In the genomic region with DNA sequence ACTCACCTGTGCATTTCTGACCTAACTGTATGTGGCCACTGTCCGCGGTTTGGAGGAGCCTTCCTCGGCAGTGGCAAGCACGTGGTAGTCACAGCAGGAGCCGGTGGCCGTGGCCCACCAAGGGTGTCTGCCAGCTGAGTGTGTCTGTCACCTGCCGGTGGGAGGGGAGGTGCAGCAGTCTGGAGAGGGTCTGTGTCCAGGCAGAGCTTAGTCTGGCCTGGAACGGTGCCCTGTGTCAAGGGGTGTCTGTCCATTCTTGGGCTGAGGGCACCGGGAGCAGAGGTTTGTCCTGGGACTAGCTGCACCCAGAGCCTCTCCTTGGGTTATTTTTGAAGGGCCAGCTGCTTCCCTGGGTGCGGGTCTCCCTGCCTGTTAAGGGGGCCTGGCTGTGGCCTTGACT, we compare ENCODE assay signal across 9 cellular contexts. TPM values are rescaled to one million over a fixed set of nuclear protein-coding genes. Genes with fewer than 3 reads are reported as not detected.
A peak's percentile ranks its signal among the peaks of the same experiment; 100 is the strongest.
DNase-seq lines count a peak whose midpoint lies in the region; ATAC-seq, FAIRE-seq and TF ChIP-seq lines count a peak whose summit lies in the region.
"Had no signal": no experiment of that assay in that cellular context is flagged by ENCODE, and none has a peak within 500 bp of the region (broad histone marks: within the 10 kb centered on the region; RNA-seq: fewer than 3 reads in every experiment).

No MANE protein-coding gene starts in this region.

- peaks cover 12% of the 10 kb centered on the region for H3K79me2 ChIP-seq in HepG2 (ENCODE audit: insufficient read depth, low read length)

- CTCF ChIA-PET in HepG2 (lab: Yijun Ruan, JAX; ENCODE audit: low intra/inter-chr PET ratio, low total read pairs), result no interaction called here
- CTCF ChIA-PET in naive thymus-derived CD4-positive, alpha-beta T cell (lab: Charles Lee), result interaction anchor here (0.5 kb wide), 1 partner anchor 12 kb away, joined by 4 read pairs; no protein-coding TSS in a partner anchor

- peaks cover 4% of the 10 kb centered on the region for H3K36me3 Mint-ChIP-seq in chondrocyte (ENCODE audit: low read depth)
- peaks cover 9 to 59% (median 51%) of the 10 kb centered on the region in 5 donors for H3K36me3 Mint-ChIP-seq in naive thymus-derived CD4-positive, alpha-beta T cell

- no peaks in the 10 kb centered on the region for H3K9me3 Mint-ChIP-seq in chondrocyte (ENCODE audit: low read depth)
- H3K9me3 Mint-ChIP-seq in naive thymus-derived CD4-positive, alpha-beta T cell, result peaks cover 0 to 11% (median 0%) of the 10 kb centered on the region in 11 donors

- POLR2A ChIA-PET in HepG2 (lab: Yijun Ruan, JAX), result no interaction called here
- POLR2A ChIA-PET in naive thymus-derived CD4-positive, alpha-beta T cell (lab: Charles Lee), result interaction anchor here (0.7 to 7.5 kb wide), 5 partner anchors 8 to 40 kb away, joined by 3 to 120 read pairs (median 4); no protein-coding TSS in a partner anchor

- no peak for TF ChIP-seq POLR2A in right lobe of liver (IDR thresholded peaks at IDR 0.05)
- no peak for TF ChIP-seq POLR2A in HepG2 (IDR thresholded peaks at IDR 0.05; ENCODE audit: insufficient read depth in 1 of 2, low read depth in 2 of 2, low read length in 2 of 2)
- TF ChIP-seq POLR2A in vagina (IDR thresholded peaks at IDR 0.05), result no peak

- H3K36me3 ChIP-seq in right lobe of liver (no peaks in the 10 kb centered on the region), HepG2 (replicated peaks in 1 of 2; ENCODE audit: control insufficient read depth in 1 of 2, insufficient read depth in 2 of 2, low read length in 2 of 2) (peaks cover 18 to 65% of the 10 kb centered on the region in 2 experiments), vagina (no peaks in the 10 kb centered on the region)
- H3K36me3 ChIP-seq in naive thymus-derived CD4-positive, alpha-beta T cell (ENCODE audit: control insufficient read depth in 2 of 3, insufficient read depth in 3 of 3, low read length in 3 of 3), result peaks cover 28 to 77% (median 34%) of the 10 kb centered on the region in 3 experiments
- H3K36me3 ChIP-seq: pancreas had no signal

- H3K27ac ChIP-seq in right lobe of liver, result no peak overlapping the region
- no peak overlapping the region for H3K27ac ChIP-seq in HepG2 (ENCODE audit: extremely low read length, insufficient read depth, low read length)
- H3K27ac ChIP-seq in naive thymus-derived CD4-positive, alpha-beta T cell (ENCODE audit: low read depth, low read length), result peak overlapping the region; percentile 83
- peak overlapping the region; percentile 68 for H3K27ac ChIP-seq in vagina

- H3K27me3 Mint-ChIP-seq in chondrocyte (ENCODE audit: low read depth), result no peaks in the 10 kb centered on the region
- no peaks in the 10 kb centered on the region for H3K27me3 Mint-ChIP-seq in naive thymus-derived CD4-positive, alpha-beta T cell

- H3K4me1 ChIP-seq in right lobe of liver (peaks cover 0 to 5% (median 0%) of the 10 kb centered on the region in 4 donors), HepG2 (ENCODE audit: insufficient read depth, low read length) (peaks cover 15% of the 10 kb centered on the region), vagina (peaks cover 76% of the 10 kb centered on the region)
- H3K4me1 ChIP-seq in naive thymus-derived CD4-positive, alpha-beta T cell (ENCODE audit: control insufficient read depth in 2 of 2, insufficient read depth in 2 of 2, low read length in 2 of 2), result peaks cover 73 to 80% of the 10 kb centered on the region in 2 donors

- peak overlapping the region; percentile 76 for H3K27ac Mint-ChIP-seq in chondrocyte (ENCODE audit: unreplicated experiment)
- H3K27ac Mint-ChIP-seq in naive thymus-derived CD4-positive, alpha-beta T cell, result peak overlapping the region; percentile 92 to 100 (median 99)

- no peak overlapping the region for H2AFZ ChIP-seq in HepG2 (ENCODE audit: low read length)

- DNase-seq in right lobe of liver, result peak in 2 of 3 donors; percentile 10 to 44
- no peak for DNase-seq in HepG2 (ENCODE audit: low spot score)
- peak; percentile 91 for DNase-seq in chondrocyte (ENCODE audit: low spot score)
- no peak for DNase-seq in naive thymus-derived CD4-positive, alpha-beta T cell
- no peak for DNase-seq in vagina (ENCODE audit: extremely low spot score in 2 of 2)
- no peak for DNase-seq in NCI-H1436 (lab: John Stamatoyannopoulos, UW)
- no peak for DNase-seq in anterior cingulate cortex (lab: John Stamatoyannopoulos, UW)

- H3K9ac ChIP-seq in HepG2 (ENCODE audit: insufficient read depth, low read depth, low read length), result no peak overlapping the region

- H3K4me3 Mint-ChIP-seq in chondrocyte (ENCODE audit: unreplicated experiment), result no peak overlapping the region
- H3K4me3 Mint-ChIP-seq in naive thymus-derived CD4-positive, alpha-beta T cell, result peak overlapping the region in 9 of 10 donors; percentile 44 to 96 (median 85)

- no peaks in the 10 kb centered on the region for H3K27me3 ChIP-seq in right lobe of liver
- no peaks in the 10 kb centered on the region for H3K27me3 ChIP-seq in HepG2 (ENCODE audit: control insufficient read depth in 1 of 2, insufficient read depth in 2 of 2, low read length in 2 of 2)
- no peaks in the 10 kb centered on the region for H3K27me3 ChIP-seq in naive thymus-derived CD4-positive, alpha-beta T cell (ENCODE audit: control insufficient read depth in 2 of 2, insufficient read depth in 2 of 2, low read length in 2 of 2)
- no peaks in the 10 kb centered on the region for H3K27me3 ChIP-seq in vagina
- H3K27me3 ChIP-seq: pancreas had no signal

- H3K9me3 ChIP-seq in right lobe of liver (no peaks in the 10 kb centered on the region), HepG2 (ENCODE audit: low read length) (no peaks in the 10 kb centered on the region), vagina (no peaks in the 10 kb centered on the region)
- H3K9me3 ChIP-seq in naive thymus-derived CD4-positive, alpha-beta T cell (ENCODE audit: control insufficient read depth in 2 of 3, low read length in 3 of 3), result no peaks in the 10 kb centered on the region
- H3K9me3 ChIP-seq: pancreas had no signal

- H3K4me3 ChIP-seq in right lobe of liver (no peak overlapping the region), HepG2 (replicated peaks in 1 of 3; ENCODE audit: insufficient read depth in 1 of 3, low read depth in 2 of 3, low read length in 3 of 3) (no peak overlapping the region), vagina (no peak overlapping the region)
- H3K4me3 ChIP-seq in naive thymus-derived CD4-positive, alpha-beta T cell (ENCODE audit: low read length), result no peak overlapping the region
- H3K4me3 ChIP-seq: pancreas had no signal

- ATAC-seq in right lobe of liver (no peak), HepG2 (no peak), GM18868 (IDR thresholded peaks at IDR 0.05; ENCODE audit: unreplicated experiment) (no peak)
- no peak for ATAC-seq in naive thymus-derived CD4-positive, alpha-beta T cell

- WGBS in right lobe of liver (ENCODE audit: insufficient coverage, low coverage, low lambda C conversion rate, missing lambda C conversion rate), result 88% methylated on average over 4 of the region's 10 CpGs
- WGBS in HepG2 (ENCODE audit: low lambda C conversion rate), result 97% methylated on average over 9 of the region's 10 CpGs

- H3K4me1 Mint-ChIP-seq in chondrocyte (ENCODE audit: low read depth), result peaks cover 52% of the 10 kb centered on the region
- peaks cover 51 to 84% (median 79%) of the 10 kb centered on the region in 7 donors for H3K4me1 Mint-ChIP-seq in naive thymus-derived CD4-positive, alpha-beta T cell

- H4K20me1 ChIP-seq in HepG2 (ENCODE audit: insufficient read depth, low read length), result no peaks in the 10 kb centered on the region; the same call in 1 of the 2 replicates

- BruUV-seq in HepG2 (replicated peaks; lab: Mats Ljungman, UMichigan), result no TSS peak

- TF ChIP-seq EP300 in HepG2 (IDR thresholded peaks at IDR 0.05; ENCODE audit: low read depth in 2 of 2, low read length in 2 of 2) (no peak), HepG2 (CRISPR knock-in tag; IDR thresholded peaks at IDR 0.05; ENCODE audit: borderline replicate concordance) (no peak)

- FAIRE-seq in HepG2 (lab: Jason Lieb, UNC), result no peak
- FAIRE-seq: pancreas had no signal

- no peak overlapping the region for H3K4me2 ChIP-seq in HepG2 (ENCODE audit: low read depth, low read length)

- in situ Hi-C loops in HepG2 (cut with HindIII; ENCODE audit: extremely low pct_ligation_motif_present, low pct_unique_long_range_greater_than_20kb), result loop anchor here (25.0 kb wide), 1 partner anchor 816 kb away; no protein-coding TSS in a partner anchor

- TF ChIP-seq RAD21 in HepG2 (CRISPR knock-in tag; IDR thresholded peaks at IDR 0.05), result no peak

- TF ChIP-seq CTCF in right lobe of liver (IDR thresholded peaks at IDR 0.05), result no peak
- no peak for TF ChIP-seq CTCF in HepG2 (CRISPR knock-in tag; IDR thresholded peaks at IDR 0.05)
- TF ChIP-seq CTCF in chondrocyte (IDR thresholded peaks at IDR 0.05), result no peak
- no peak for TF ChIP-seq CTCF in vagina (IDR thresholded peaks at IDR 0.05)

- intact Hi-C loops in right lobe of liver (cut with DNase I) (no loop called here), HepG2 (cut with micrococcal nuclease; ENCODE audit: unreplicated experiment) (no loop called here), vagina (cut with DNase I) (loop anchor here (2.0 to 10.0 kb wide), 2 partner anchors 41 to 199 kb away; no protein-coding TSS in a partner anchor)
- intact Hi-C loops in naive thymus-derived CD4-positive, alpha-beta T cell (cut with micrococcal nuclease), result loop anchor here (5.0 to 10.0 kb wide), 6 partner anchors 929 to 1766 kb away; a partner anchor contains a TSS

RNA-seq across cellular contexts. Expression of a gene that starts 5.0 kb away (rescaled TPM):
- total RNA-seq in right lobe of liver (10 to 100 TPM in 3 of 6 experiments, 1 to 10 TPM in 3; 3.9 to 16.9 (median 9.6) TPM), HepG2 (2016; rRNA removed; fragmentation: Illumina TruSeq; extraction: Trizol) (29.6 and 34.2 TPM in 2 replicates), chondrocyte (10.8 to 12.0 TPM (median 11.2 TPM) in 3 replicates), vagina (24.8 TPM)
- total RNA-seq in HepG2 (2016; cell fraction: cytosol; rRNA removed; fragmentation: Illumina TruSeq; extraction: Trizol; ENCODE audit: low read depth), result 29.5 and 32.8 TPM in 2 replicates
- total RNA-seq in HepG2 (2016; cell fraction: insoluble cytoplasmic fraction; rRNA removed; fragmentation: Illumina TruSeq; extraction: Trizol), result 24.0 and 34.3 TPM in 2 replicates
- total RNA-seq in HepG2 (2016; cell fraction: membrane; rRNA removed; fragmentation: Illumina TruSeq; extraction: Trizol), result 69.5 and 80.5 TPM in 2 replicates
- 16.2 and 19.5 TPM in 2 replicates for total RNA-seq in HepG2 (2016; cell fraction: nucleus; rRNA removed; fragmentation: Illumina TruSeq; extraction: Trizol)
- polyA plus RNA-seq in HepG2 (2011; rRNA removed), result 24.2 and 30.0 TPM in 2 replicates
- polyA plus RNA-seq in HepG2 (2011; cell fraction: cytosol; rRNA removed), result 25.8 and 35.6 TPM in 2 replicates
- 24.4 and 25.9 TPM in 2 replicates for polyA plus RNA-seq in HepG2 (2011; cell fraction: nucleus; rRNA removed)
- 13.9 and 24.8 TPM in 2 replicates for polyA plus RNA-seq in HepG2 (2012)
- 44.0 and 53.1 TPM in 2 replicates for polyA plus RNA-seq in HepG2 (2016; cell fraction: cytosol; fragmentation: Illumina TruSeq; extraction: Trizol; ENCODE audit: low read depth)
- polyA plus RNA-seq in HepG2 (2016; cell fraction: insoluble cytoplasmic fraction; fragmentation: Illumina TruSeq; extraction: Trizol; ENCODE audit: low read depth), result 40.7 and 50.0 TPM in 2 replicates
- 80.4 and 89.1 TPM in 2 replicates for polyA plus RNA-seq in HepG2 (2016; cell fraction: membrane; fragmentation: Illumina TruSeq; extraction: Trizol; ENCODE audit: low read depth)
- 34.0 and 39.8 TPM in 2 replicates for polyA plus RNA-seq in HepG2 (2016; cell fraction: nucleus; fragmentation: Illumina TruSeq; extraction: Trizol; ENCODE audit: insufficient read depth, low read depth)
- 9.8 and 33.7 TPM in 2 replicates for polyA minus RNA-seq in HepG2 (2011; rRNA and poly(A)+ RNA removed; ENCODE audit: low replicate concordance)
- 16.2 and 17.4 TPM in 2 replicates for polyA minus RNA-seq in HepG2 (2011; cell fraction: cytosol; rRNA and poly(A)+ RNA removed)
- 6.2 and 7.1 TPM in 2 replicates for polyA minus RNA-seq in HepG2 (2011; cell fraction: nucleus; rRNA and poly(A)+ RNA removed)
- 100 to 1,000 TPM in 4 of 5 experiments, 10 to 100 TPM in 1; 70.6 to 260 (median 127) TPM for total RNA-seq in naive thymus-derived CD4-positive, alpha-beta T cell
- 100 to 1,000 TPM in 1 of 2 donors, 10 to 100 TPM in 1; 63.0 to 129 TPM for polyA plus RNA-seq in naive thymus-derived CD4-positive, alpha-beta T cell

RNA-seq across cellular contexts. Expression of a gene that starts 45.2 kb away (rescaled TPM):
- total RNA-seq in right lobe of liver, result 10 to 100 TPM in 4 of 6 experiments, 1 to 10 TPM in 2; 8.6 to 22.1 (median 11.1) TPM
- 72.9 and 84.7 TPM in 2 replicates for total RNA-seq in HepG2 (2016; rRNA removed; fragmentation: Illumina TruSeq; extraction: Trizol)
- total RNA-seq in HepG2 (2016; cell fraction: cytosol; rRNA removed; fragmentation: Illumina TruSeq; extraction: Trizol; ENCODE audit: low read depth), result 7.0 TPM in 2 replicates
- total RNA-seq in HepG2 (2016; cell fraction: insoluble cytoplasmic fraction; rRNA removed; fragmentation: Illumina TruSeq; extraction: Trizol), result 69.1 and 75.0 TPM in 2 replicates
- total RNA-seq in HepG2 (2016; cell fraction: membrane; rRNA removed; fragmentation: Illumina TruSeq; extraction: Trizol), result 12.7 and 13.6 TPM in 2 replicates
- 52.3 and 56.5 TPM in 2 replicates for total RNA-seq in HepG2 (2016; cell fraction: nucleus; rRNA removed; fragmentation: Illumina TruSeq; extraction: Trizol)
- polyA plus RNA-seq in HepG2 (2011; rRNA removed), result 29.2 and 36.1 TPM in 2 replicates
- polyA plus RNA-seq in HepG2 (2011; cell fraction: cytosol; rRNA removed), result 38.8 and 67.0 TPM in 2 replicates
- polyA plus RNA-seq in HepG2 (2011; cell fraction: nucleus; rRNA removed), result 104 and 106 TPM in 2 replicates
- 40.7 and 46.9 TPM in 2 replicates for polyA plus RNA-seq in HepG2 (2012)
- polyA plus RNA-seq in HepG2 (2016; cell fraction: cytosol; fragmentation: Illumina TruSeq; extraction: Trizol; ENCODE audit: low read depth), result 5.7 and 6.3 TPM in 2 replicates
- polyA plus RNA-seq in HepG2 (2016; cell fraction: insoluble cytoplasmic fraction; fragmentation: Illumina TruSeq; extraction: Trizol; ENCODE audit: low read depth), result 85.9 and 97.1 TPM in 2 replicates
- polyA plus RNA-seq in HepG2 (2016; cell fraction: membrane; fragmentation: Illumina TruSeq; extraction: Trizol; ENCODE audit: low read depth), result 6.4 and 8.4 TPM in 2 replicates
- polyA plus RNA-seq in HepG2 (2016; cell fraction: nucleus; fragmentation: Illumina TruSeq; extraction: Trizol; ENCODE audit: insufficient read depth, low read depth), result 70.0 and 74.0 TPM in 2 replicates
- 47.5 and 58.8 TPM in 2 replicates for polyA minus RNA-seq in HepG2 (2011; rRNA and poly(A)+ RNA removed; ENCODE audit: low replicate concordance)
- polyA minus RNA-seq in HepG2 (2011; cell fraction: cytosol; rRNA and poly(A)+ RNA removed), result 20.8 and 32.8 TPM in 2 replicates
- polyA minus RNA-seq in HepG2 (2011; cell fraction: nucleus; rRNA and poly(A)+ RNA removed), result 119 and 124 TPM in 2 replicates
- 17.6 to 22.3 TPM (median 19.0 TPM) in 3 replicates for total RNA-seq in chondrocyte
- total RNA-seq in naive thymus-derived CD4-positive, alpha-beta T cell, result 10 to 100 TPM; 31.0 to 41.3 (median 35.2) TPM
- 10 to 100 TPM; 47.4 to 65.1 TPM for polyA plus RNA-seq in naive thymus-derived CD4-positive, alpha-beta T cell
- total RNA-seq in vagina, result 21.1 TPM

Comparison
In these comparisons a context has a peak if more than half of its experiments do, and no peak if none do; other contexts are left out.
1. DNase-seq: peak in right lobe of liver (2 of 3) and chondrocyte (single experiment); none in HepG2 (single experiment), naive thymus-derived CD4-positive, alpha-beta T cell (0 of 9), vagina (0 of 2), NCI-H1436 (single experiment) and anterior cingulate cortex (0 of 58).
2. H3K27ac ChIP-seq: peak in naive thymus-derived CD4-positive, alpha-beta T cell (single experiment) and vagina (single experiment); none in right lobe of liver (0 of 3) and HepG2 (single experiment).
3. intact Hi-C loops: an anchor here in naive thymus-derived CD4-positive, alpha-beta T cell (5.0 to 10.0 kb wide) and vagina (2.0 to 10.0 kb wide); none called in right lobe of liver and HepG2.